Comparison of ENCODE assay signal across 9 cellular contexts in the genomic region with DNA sequence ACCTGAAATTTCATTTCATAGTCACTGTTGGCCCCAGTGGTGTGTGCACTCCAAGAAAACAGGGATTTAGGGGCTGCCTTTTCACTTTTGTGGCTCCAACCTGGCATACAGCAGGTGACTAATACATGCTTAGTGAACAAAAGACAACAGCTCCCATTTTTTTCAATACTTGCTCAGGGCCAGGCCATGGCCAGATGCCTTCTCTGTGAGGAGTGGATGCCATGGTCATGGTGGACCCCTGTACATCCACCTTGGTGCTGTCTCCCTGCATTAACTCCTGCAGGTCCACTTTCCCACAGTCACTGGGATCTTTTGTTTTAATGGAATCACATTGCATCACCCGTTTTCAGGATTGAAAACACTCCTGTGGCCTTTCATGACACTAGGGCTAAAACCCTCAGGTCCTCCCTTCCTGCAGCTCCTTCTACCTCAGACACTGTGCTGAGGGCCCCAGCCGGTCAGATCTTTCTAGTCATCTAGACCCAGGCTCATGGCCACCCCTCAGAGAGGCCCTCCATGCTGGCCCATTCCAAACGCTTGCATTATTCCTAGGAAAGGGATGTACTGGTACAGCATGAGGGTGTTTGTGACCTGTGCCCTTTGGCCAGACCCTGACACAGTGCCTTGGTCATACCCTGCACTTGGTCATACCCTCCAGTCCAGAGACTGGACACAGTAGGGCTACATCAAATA. TPM values are rescaled to one million over a fixed set of nuclear protein-coding genes. Genes with fewer than 3 reads are reported as not detected.
A peak's percentile ranks its signal among the peaks of the same experiment; 100 is the strongest.
DNase-seq lines count a peak whose midpoint lies in the region; ATAC-seq and TF ChIP-seq lines count a peak whose summit lies in the region.
"Had no signal": no experiment of that assay in that cellular context is flagged by ENCODE, and none has a peak within 500 bp of the region (broad histone marks: within the 10 kb centered on the region; RNA-seq: fewer than 3 reads in every experiment).

No MANE protein-coding gene starts in this region.

- intact Hi-C loops in esophagus squamous epithelium (cut with DNase I) (loop anchor here (10.0 kb wide), 1 partner anchor 171 kb away; the partner anchor contains the start of gene KMT2B), prostate gland (cut with DNase I) (no loop called here)

- TF ChIP-seq POLR2A in esophagus squamous epithelium (IDR thresholded peaks at IDR 0.05) (no peak), prostate gland (IDR thresholded peaks at IDR 0.05) (no peak)

- no peaks in the 10 kb centered on the region for H3K9me3 ChIP-seq in esophagus squamous epithelium
- H3K9me3 ChIP-seq in prostate gland, result no peaks in the 10 kb centered on the region

- CTCF ChIA-PET in RWPE1 (lab: Yijun Ruan, JAX), result interaction anchor here (0.5 to 1.7 kb wide), 3 partner anchors 11 to 190 kb away, joined by 4 read pairs; no protein-coding TSS in a partner anchor

- peaks cover 18 to 45% (median 19%) of the 10 kb centered on the region in 3 donors for H3K4me1 ChIP-seq in esophagus squamous epithelium
- H3K4me1 ChIP-seq in prostate gland (replicated peaks), result peaks cover 6% of the 10 kb centered on the region

- 86 to 90% methylated on average over 3 of the region's 3 CpGs for WGBS in esophagus squamous epithelium, 2 donors
- WGBS in prostate gland, result 59% methylated on average over 3 of the region's 3 CpGs

- H3K27ac ChIP-seq in RWPE1, result peak overlapping the region; percentile 71
- peak overlapping the region; percentile 85 to 92 (median 86) for H3K27ac ChIP-seq in esophagus squamous epithelium
- no peak overlapping the region for H3K27ac ChIP-seq in prostate gland

- TF ChIP-seq CTCF in RWPE1 (conservative IDR thresholded peaks at IDR 0.05; ENCODE audit: low read depth) (no peak), esophagus squamous epithelium (IDR thresholded peaks at IDR 0.05) (no peak), prostate gland (IDR thresholded peaks at IDR 0.05) (no peak)

- H3K27me3 ChIP-seq in esophagus squamous epithelium (no peaks in the 10 kb centered on the region), prostate gland (replicated peaks; ENCODE audit: insufficient read depth) (no peaks in the 10 kb centered on the region)

- POLR2A ChIA-PET in RWPE1 (lab: Yijun Ruan, JAX; ENCODE audit: low non-redundant PET), result no interaction called here

- ATAC-seq in HG03097 (IDR thresholded peaks at IDR 0.05; ENCODE audit: low FRiP score, unreplicated experiment), result no peak
- ATAC-seq in GM18519 (IDR thresholded peaks at IDR 0.05; ENCODE audit: low FRiP score, unreplicated experiment), result no peak

- H3K4me3 ChIP-seq in GM08714 (ENCODE audit: low read length), result peak overlapping the region; percentile 83
- peak overlapping the region; percentile 63 to 88 (median 82) for H3K4me3 ChIP-seq in esophagus squamous epithelium
- H3K4me3 ChIP-seq in prostate gland, result peak overlapping the region; percentile 55 to 80

- H3K36me3 ChIP-seq in esophagus squamous epithelium (peaks cover 0 to 34% (median 0%) of the 10 kb centered on the region in 3 donors), prostate gland (no peaks in the 10 kb centered on the region)

- no peak for DNase-seq in RWPE1 (ENCODE audit: low spot score)
- DNase-seq in esophagus squamous epithelium (lab: John Stamatoyannopoulos, UW), result no peak
- no peak for DNase-seq in prostate gland (ENCODE audit: low spot score)
- no peak for DNase-seq in DMS153 (lab: John Stamatoyannopoulos, UW)
- DNase-seq in NOMO-1 (lab: John Stamatoyannopoulos, UW; ENCODE audit: unreplicated experiment in 2 of 2), result no peak
- DNase-seq: NCI-H1930 had no signal

RNA-seq across cellular contexts. Expression of gene TMEM147, which starts 1.2 kb away (rescaled TPM):
- total RNA-seq in esophagus squamous epithelium (100 to 1,000 TPM in 1 of 4 donors, 10 to 100 TPM in 3; 68.1 to 119 (median 89.6) TPM), prostate gland (100 to 1,000 TPM; 105 to 120 TPM)

RNA-seq across cellular contexts. Expression of gene GAPDHS, which starts 11.0 kb away (rescaled TPM):
- total RNA-seq in esophagus squamous epithelium, result not detected
- total RNA-seq in prostate gland, result 10 to 100 TPM in 1 of 2 donors, not detected in 1; 13.4 TPM

RNA-seq across cellular contexts. Expression of gene SBSN, which starts 16.1 kb away (rescaled TPM):
- total RNA-seq in esophagus squamous epithelium, result 1,000 to 10,000 TPM in 1 of 4 donors, 100 to 1,000 TPM in 2, 10 to 100 TPM in 1; 58.2 to 1,096 (median 541) TPM
- total RNA-seq in prostate gland, result 1 to 10 TPM in 1 of 2 donors, under 1 TPM in 1; 0.32 to 4.9 TPM

RNA-seq across cellular contexts. Expression of gene ATP4A, which starts 19.2 kb away (rescaled TPM):
- total RNA-seq in esophagus squamous epithelium (under 1 TPM in 1 of 4 donors, not detected in 3; 0.18 TPM), prostate gland (1 to 10 TPM in 1 of 2 donors, not detected in 1; 1.9 TPM)

RNA-seq across cellular contexts. Expression of gene DMKN, which starts 30.8 kb away (rescaled TPM):
- total RNA-seq in esophagus squamous epithelium (100 to 1,000 TPM in 3 of 4 donors, 10 to 100 TPM in 1; 81.6 to 449 (median 257) TPM), prostate gland (10 to 100 TPM; 50.9 to 80.5 TPM)

Comparison
In these comparisons a context has a peak if more than half of its experiments do, and no peak if none do; other contexts are left out.
1. H3K27ac ChIP-seq: peak in RWPE1 (single experiment) and esophagus squamous epithelium (4 of 4); none in prostate gland (0 of 2).
2. RNA of gene SBSN, which starts 16.1 kb away (total RNA-seq): 58.2 to 1,096 TPM in esophagus squamous epithelium; 0.32 to 4.9 TPM in prostate gland; every median in the first group is over 10 times any median in the second.
3. Peak in every context shown above with its lines, with median percentiles within 50 percentile points of each other: H3K4me3 ChIP-seq.